In genomic region chrX:53223955-53224859, GRCh38 we compare ENCODE assay signal across 8 cellular contexts. TPM values are rescaled to one million over a fixed set of nuclear protein-coding genes. Genes with fewer than 3 reads are reported as not detected.
DNase-seq lines count a peak whose midpoint lies in the region; ATAC-seq and TF ChIP-seq lines count a peak whose summit lies in the region.

No MANE protein-coding gene starts in this region.

- POLR2A ChIA-PET in activated CD4-positive, alpha-beta memory T cell treated with anti-CD3 and anti-CD28 coated beads for 36 hours (lab: Charles Lee): interaction anchor here (1.5 kb wide), 1 partner anchor 15 kb away, joined by 4 read pairs; no protein-coding TSS in a partner anchor

- intact Hi-C loops in activated CD4-positive, alpha-beta memory T cell treated with anti-CD3 and anti-CD28 coated beads for 36 hours (cut with micrococcal nuclease): loop anchor here (5.0 kb wide), 1 partner anchor 37 kb away; no protein-coding TSS in a partner anchor

- CTCF ChIA-PET in activated CD4-positive, alpha-beta memory T cell treated with anti-CD3 and anti-CD28 coated beads for 36 hours (lab: Charles Lee): interaction anchor here (1.4 kb wide), 1 partner anchor 15 kb away, joined by 4 read pairs; no protein-coding TSS in a partner anchor

- no peaks in the 10 kb centered on the region for H3K27me3 Mint-ChIP-seq in activated CD4-positive, alpha-beta memory T cell treated with anti-CD3 and anti-CD28 coated beads for 36 hours
- H3K27me3 Mint-ChIP-seq in nephron (ENCODE audit: low read depth): no peaks in the 10 kb centered on the region

- H3K27ac Mint-ChIP-seq in activated CD4-positive, alpha-beta memory T cell treated with anti-CD3 and anti-CD28 coated beads for 36 hours: peak overlapping the region; percentile 97
- peak overlapping the region; percentile 99 to 100 (median 99) for H3K27ac Mint-ChIP-seq in nephron

- H3K4me1 Mint-ChIP-seq in activated CD4-positive, alpha-beta memory T cell treated with anti-CD3 and anti-CD28 coated beads for 36 hours (ENCODE audit: low read depth): peaks cover 28% of the 10 kb centered on the region
- peaks cover 24% of the 10 kb centered on the region for H3K4me1 Mint-ChIP-seq in nephron

- no peaks in the 10 kb centered on the region for H3K9me3 Mint-ChIP-seq in activated CD4-positive, alpha-beta memory T cell treated with anti-CD3 and anti-CD28 coated beads for 36 hours
- peaks cover 2% of the 10 kb centered on the region for H3K9me3 Mint-ChIP-seq in nephron

- H3K36me3 Mint-ChIP-seq in activated CD4-positive, alpha-beta memory T cell treated with anti-CD3 and anti-CD28 coated beads for 36 hours: peaks cover 15% of the 10 kb centered on the region
- peaks cover 10% of the 10 kb centered on the region for H3K36me3 Mint-ChIP-seq in nephron (ENCODE audit: low read depth)

- ATAC-seq in HG03354 (IDR thresholded peaks at IDR 0.05; ENCODE audit: poor library complexity, severe bottlenecking, unreplicated experiment) (peak; percentile 12), esophagus mucosa (peak; percentile 67), GM18858 (IDR thresholded peaks at IDR 0.05; ENCODE audit: unreplicated experiment) (no peak)

- no peak for TF ChIP-seq CTCF in nephron (IDR thresholded peaks at IDR 0.05; ENCODE audit: unreplicated experiment in 3 of 3)

- peak overlapping the region; percentile 93 for H3K4me3 Mint-ChIP-seq in activated CD4-positive, alpha-beta memory T cell treated with anti-CD3 and anti-CD28 coated beads for 36 hours
- H3K4me3 Mint-ChIP-seq in nephron: peak overlapping the region; percentile 96 to 99 (median 98)

- DNase-seq in GM04503 (ENCODE audit: low read depth): peak; percentile 27
- DNase-seq in activated CD4-positive, alpha-beta memory T cell treated with anti-CD3 and anti-CD28 coated beads for 36 hours: peak; percentile 12
- no peak for DNase-seq in stimulated activated naive CD4-positive, alpha-beta T cell treated with Interleukin-2 at 50 U/mL for 16 hours (lab: John Stamatoyannopoulos, UW)
- no peak for DNase-seq in GOT3 (lab: John Stamatoyannopoulos, UW)

RNA-seq across cellular contexts. Expression of gene KDM5C, which starts 0.8 kb away (rescaled TPM):
- total RNA-seq in activated CD4-positive, alpha-beta memory T cell treated with anti-CD3 and anti-CD28 coated beads for 36 hours: 10 to 100 TPM; 77.6 to 86.0 TPM
- total RNA-seq in esophagus mucosa: 73.6 TPM

RNA-seq across cellular contexts. Expression of gene IQSEC2, which starts 57.2 kb away (rescaled TPM):
- total RNA-seq in activated CD4-positive, alpha-beta memory T cell treated with anti-CD3 and anti-CD28 coated beads for 36 hours: under 1 TPM; 0.39 to 0.74 TPM
- 10.6 TPM for total RNA-seq in esophagus mucosa

Comparison
In these comparisons a context has a peak if more than half of its experiments do, and no peak if none do; other contexts are left out.
1. DNase-seq: peak in GM04503 (single experiment) and activated CD4-positive, alpha-beta memory T cell treated with anti-CD3 and anti-CD28 coated beads for 36 hours (single experiment); none in stimulated activated naive CD4-positive, alpha-beta T cell treated with Interleukin-2 at 50 U/mL for 16 hours (single experiment) and GOT3 (single experiment).